ENCODE assay signal across 8 cellular contexts in the genomic region with DNA sequence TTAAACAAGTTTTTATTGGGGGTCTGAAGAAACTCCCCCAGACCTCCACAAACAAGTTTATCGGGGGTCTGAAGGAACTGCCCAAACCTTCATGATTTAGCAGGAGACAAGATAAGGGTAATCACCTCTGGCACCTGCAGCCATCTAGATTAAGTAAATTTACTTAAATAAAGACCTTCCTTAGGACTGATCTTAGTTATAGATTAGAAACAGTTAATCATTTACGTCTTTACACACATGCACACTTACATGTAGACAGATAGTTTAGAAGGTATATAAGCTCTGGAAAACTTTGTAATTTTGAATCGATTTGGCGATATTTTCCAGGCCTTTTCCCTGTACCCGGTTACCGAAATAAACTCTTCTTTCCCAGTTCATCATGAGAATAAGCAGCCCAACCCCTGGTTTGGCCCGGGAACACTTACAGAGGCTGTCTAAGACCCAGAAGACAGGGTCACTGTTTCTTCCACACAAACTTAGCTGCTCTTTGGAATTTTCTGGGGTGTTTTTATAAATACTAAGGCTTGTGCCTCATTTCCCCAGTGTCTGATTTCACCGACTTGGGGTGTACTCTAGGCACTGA. TPM values are rescaled to one million over a fixed set of nuclear protein-coding genes. Genes with fewer than 3 reads are reported as not detected.
DNase-seq lines count a peak whose midpoint lies in the region; ATAC-seq, FAIRE-seq and TF ChIP-seq lines count a peak whose summit lies in the region.

No MANE protein-coding gene starts in this region.

- CTCF ChIA-PET in CD4-positive, alpha-beta T cell (lab: Charles Lee), result interaction anchor here (1.8 to 2.9 kb wide), 2 partner anchors 17 to 106 kb away, joined by 5 to 16 read pairs; no protein-coding TSS in a partner anchor
- CTCF ChIA-PET in OCI-LY7 (lab: Charles Lee; ENCODE audit: unreplicated experiment), result no interaction called here
- CTCF ChIA-PET in endothelial cell of umbilical vein (lab: Charles Lee), result interaction anchor here (0.9 to 3.1 kb wide), 2 partner anchors 17 to 106 kb away, joined by 3 to 17 read pairs; no protein-coding TSS in a partner anchor

- H3K9me2 ChIP-seq in OCI-LY7 (ENCODE audit: insufficient read depth, low read length), result no peaks in the 10 kb centered on the region

- peak overlapping the region; percentile 80 for H3K4me3 Mint-ChIP-seq in CD4-positive, alpha-beta T cell
- peak overlapping the region; percentile 92 for H3K4me3 Mint-ChIP-seq in neural crest cell

- H3K4me1 Mint-ChIP-seq in CD4-positive, alpha-beta T cell (ENCODE audit: low read depth), result peaks cover 14% of the 10 kb centered on the region
- H3K4me1 Mint-ChIP-seq in neural crest cell, result peaks cover 24% of the 10 kb centered on the region

- no peak for ATAC-seq in CD4-positive, alpha-beta T cell (ENCODE audit: poor library complexity)
- ATAC-seq in GM21576 (IDR thresholded peaks at IDR 0.05; ENCODE audit: unreplicated experiment), result no peak

- TF ChIP-seq CTCF in CD4-positive, alpha-beta T cell (IDR thresholded peaks at IDR 0.05), result no peak
- no peak for TF ChIP-seq CTCF in OCI-LY7 (conservative IDR thresholded peaks at IDR 0.05; ENCODE audit: low read length)
- no peak for TF ChIP-seq CTCF in endothelial cell of umbilical vein (IDR thresholded peaks at IDR 0.05; ENCODE audit: extremely low read depth in 1 of 2, insufficient read depth in 1 of 2, low read depth in 1 of 2, low read length in 2 of 2)
- TF ChIP-seq CTCF in neural crest cell (conservative IDR thresholded peaks at IDR 0.05), result no peak

- H3K9me3 ChIP-seq in CD4-positive, alpha-beta T cell (ENCODE audit: control insufficient read depth, low read length), result peaks cover 9% of the 10 kb centered on the region
- H3K9me3 ChIP-seq in OCI-LY7 (ENCODE audit: low read length) (0 out of 2 replicates have a peak, but pooled peaks cover 5% of the 10 kb centered on the region), endothelial cell of umbilical vein (replicated peaks; ENCODE audit: control insufficient read depth, insufficient read depth, low read length) (no peaks in the 10 kb centered on the region)

- H3K36me3 ChIP-seq in OCI-LY7 (ENCODE audit: insufficient read depth, low read length), result peaks cover 15% of the 10 kb centered on the region
- H3K36me3 ChIP-seq in endothelial cell of umbilical vein (ENCODE audit: control insufficient read depth in 2 of 2, extremely low read depth in 1 of 2, insufficient read depth in 2 of 2, low read length in 2 of 2), result no peaks in the 10 kb centered on the region

- no peak for DNase-seq in CD4-positive, alpha-beta T cell
- DNase-seq in OCI-LY7 (ENCODE audit: low spot score), result no peak
- no peak for DNase-seq in endothelial cell of umbilical vein (ENCODE audit: low read depth, low spot score)
- DNase-seq in neural crest cell (ENCODE audit: low read depth, low spot score), result no peak
- no peak for DNase-seq in UCSD-AML1 (lab: John Stamatoyannopoulos, UW; ENCODE audit: unreplicated experiment)
- no peak for DNase-seq in stimulated activated CD4-positive, alpha-beta T cell treated with anti-CD3 and anti-CD28 coated beads, Interleukin-15, amount 100 ng/mL, for 24 hours
- DNase-seq in HuH-7 (ENCODE audit: low spot score), result no peak

- H3K36me3 Mint-ChIP-seq in CD4-positive, alpha-beta T cell (ENCODE audit: low read depth), result no peaks in the 10 kb centered on the region
- no peaks in the 10 kb centered on the region for H3K36me3 Mint-ChIP-seq in neural crest cell (ENCODE audit: low read depth)

- H3K9ac ChIP-seq in endothelial cell of umbilical vein (replicated peaks; ENCODE audit: extremely low read depth, insufficient read depth, low read length), result peak overlapping the region; percentile 20

- H3K79me2 ChIP-seq in OCI-LY7 (ENCODE audit: insufficient read depth, low read depth, low read length), result peaks cover 13% of the 10 kb centered on the region; the same call in 1 of the 2 replicates
- H3K79me2 ChIP-seq in endothelial cell of umbilical vein (ENCODE audit: control insufficient read depth, insufficient read depth, low read length), result peaks cover 15% of the 10 kb centered on the region

- no peaks in the 10 kb centered on the region for H3K9me3 Mint-ChIP-seq in CD4-positive, alpha-beta T cell
- H3K9me3 Mint-ChIP-seq in neural crest cell, result peaks cover 7% of the 10 kb centered on the region

- dilution Hi-C loops in endothelial cell of umbilical vein (cut with MboI; ENCODE audit: extremely low pct_ligation_motif_present, low sequenced_read_pairs), result no loop called here

- POLR2A ChIA-PET in CD4-positive, alpha-beta T cell (lab: Charles Lee), result interaction anchor here (0.8 to 1.9 kb wide), 5 partner anchors 12 to 656 kb away, joined by 3 to 13 read pairs (median 4); partner anchors contain the start of genes MBD1 and SMAD4
- POLR2A ChIA-PET in OCI-LY7 (lab: Charles Lee), result interaction anchor here (0.7 kb wide), 1 partner anchor 264 kb away, joined by 3 read pairs; no protein-coding TSS in a partner anchor
- POLR2A ChIA-PET in endothelial cell of umbilical vein (lab: Charles Lee), result interaction anchor here (0.5 kb wide), 1 partner anchor 229 kb away, joined by 3 read pairs; no protein-coding TSS in a partner anchor

- no peak for TF ChIP-seq POLR2A in endothelial cell of umbilical vein (IDR thresholded peaks at IDR 0.05; ENCODE audit: low read depth, low read length)

- H3K27ac Mint-ChIP-seq in CD4-positive, alpha-beta T cell, result peak overlapping the region; percentile 81
- H3K27ac Mint-ChIP-seq in neural crest cell (ENCODE audit: unreplicated experiment), result no peak overlapping the region

- no peaks in the 10 kb centered on the region for H3K27me3 ChIP-seq in CD4-positive, alpha-beta T cell (ENCODE audit: control insufficient read depth, insufficient read depth, low read length)
- peaks cover 0 to 3% of the 10 kb centered on the region in 2 experiments for H3K27me3 ChIP-seq in endothelial cell of umbilical vein (ENCODE audit: control insufficient read depth in 2 of 2, insufficient read depth in 2 of 2, low read length in 2 of 2)

- H3K4me3 ChIP-seq in OCI-LY7 (ENCODE audit: low read depth, low read length, poor library complexity, severe bottlenecking) (peak overlapping the region; percentile 87), endothelial cell of umbilical vein (replicated peaks in 1 of 3; ENCODE audit: insufficient read depth in 1 of 3, low read depth in 1 of 3, low read length in 3 of 3) (peak overlapping the region in 2 of 3 experiments; percentile 33 to 49)

- H3K4me1 ChIP-seq in OCI-LY7 (ENCODE audit: insufficient read depth, low read length, poor library complexity, severe bottlenecking) (peaks cover 17% of the 10 kb centered on the region), endothelial cell of umbilical vein (ENCODE audit: control insufficient read depth, extremely low read depth, insufficient read depth, low read length) (peaks cover 9% of the 10 kb centered on the region)

- intact Hi-C loops in CD4-positive, alpha-beta T cell (cut with DNase I, micrococcal nuclease), result loop anchor here in 1 of 2 experiments (1.0 to 5.0 kb wide), 2 partner anchors 8 to 562 kb away; partner anchors contain the start of gene ACAA2
- intact Hi-C loops in OCI-LY7 (cut with micrococcal nuclease; ENCODE audit: unreplicated experiment) (loop anchor here (5.0 to 10.0 kb wide), 2 partner anchors 107 to 559 kb away; partner anchors contain the start of genes ACAA2 and CFAP53), endothelial cell of umbilical vein (cut with micrococcal nuclease) (loop anchor here (2.0 kb wide), 2 partner anchors 87 to 107 kb away; partner anchors contain the start of genes CFAP53 and CXXC1)

- BruUV-seq in OCI-LY7 (replicated peaks; lab: Mats Ljungman, UMichigan), result TSS peak; percentile 94
- TSS peak; percentile 89 for BruUV-seq in endothelial cell of umbilical vein (replicated peaks; lab: Mats Ljungman, UMichigan)

- H4K20me1 ChIP-seq in OCI-LY7 (ENCODE audit: insufficient read depth, low read length) (no peaks in the 10 kb centered on the region), endothelial cell of umbilical vein (replicated peaks; ENCODE audit: control insufficient read depth, extremely low read depth, insufficient read depth, low read length) (no peaks in the 10 kb centered on the region)

- no peaks in the 10 kb centered on the region for H3K9me1 ChIP-seq in endothelial cell of umbilical vein (replicated peaks; ENCODE audit: control insufficient read depth, extremely low read depth, insufficient read depth, low read length)

- peak overlapping the region; percentile 56 for H3K27ac ChIP-seq in CD4-positive, alpha-beta T cell (ENCODE audit: low read depth, low read length)
- H3K27ac ChIP-seq in OCI-LY7 (ENCODE audit: low read depth, low read length, poor library complexity, severe bottlenecking) (peak overlapping the region; percentile 32), endothelial cell of umbilical vein (ENCODE audit: insufficient read depth, low read depth, low read length) (peak overlapping the region; percentile 16)

- peak overlapping the region; percentile 93 for H3K4me2 ChIP-seq in OCI-LY7 (ENCODE audit: low read length)
- peak overlapping the region; percentile 66 for H3K4me2 ChIP-seq in endothelial cell of umbilical vein (ENCODE audit: insufficient read depth, low read length)

- H2AFZ ChIP-seq in OCI-LY7 (ENCODE audit: low read length) (peak overlapping the region; percentile 59; the same call in 1 of the 2 replicates), endothelial cell of umbilical vein (ENCODE audit: low read depth, low read length) (peak overlapping the region; percentile 88)

- H3K27me3 Mint-ChIP-seq in CD4-positive, alpha-beta T cell, result no peaks in the 10 kb centered on the region
- no peaks in the 10 kb centered on the region for H3K27me3 Mint-ChIP-seq in neural crest cell (ENCODE audit: low read depth)

- no peak for FAIRE-seq in endothelial cell of umbilical vein (lab: Jason Lieb, UNC)

TF ChIP-seq in endothelial cell of umbilical vein, 7 proteins besides CTCF, POLR2A, EP300 and RAD21 (continues in another document):
- TF ChIP-seq MYC (IDR thresholded peaks at IDR 0.05; ENCODE audit: low read depth, low read length) (no peak), FOS (IDR thresholded peaks at IDR 0.05; ENCODE audit: borderline replicate concordance, insufficient read depth, low read length) (no peak), POLR2AphosphoS5 (IDR thresholded peaks at IDR 0.05; ENCODE audit: insufficient read depth, low read depth, low read length) (no peak), JUN (IDR thresholded peaks at IDR 0.05; ENCODE audit: borderline replicate concordance, insufficient read depth, insufficient read length, low read depth) (no peak)

RNA-seq across cellular contexts. Expression of gene SKA1, which starts 0.6 kb away (rescaled TPM):
- under 1 TPM; 0.08 to 0.20 TPM for total RNA-seq in CD4-positive, alpha-beta T cell
- 22.2 and 28.8 TPM in 2 replicates for total RNA-seq in OCI-LY7 (2014; rRNA removed; shearing (Covaris generic))
- total RNA-seq in OCI-LY7 (2022) (29.2 and 31.1 TPM in 2 replicates), endothelial cell of umbilical vein (21.9 and 23.9 TPM in 2 replicates), neural crest cell (28.9 and 30.3 TPM in 2 replicates)
- 6.9 and 8.7 TPM in 2 replicates for polyA plus RNA-seq in endothelial cell of umbilical vein
- polyA plus RNA-seq in endothelial cell of umbilical vein (2011; cell fraction: cytosol; rRNA removed), result 11.9 and 13.8 TPM in 2 replicates
- 4.7 and 7.1 TPM in 2 replicates for polyA plus RNA-seq in endothelial cell of umbilical vein (2011; cell fraction: nucleus; rRNA removed)
- 4.6 and 12.7 TPM in 2 replicates for polyA plus RNA-seq in endothelial cell of umbilical vein (2012)
- 5.8 and 6.0 TPM in 2 replicates for polyA minus RNA-seq in endothelial cell of umbilical vein
- polyA minus RNA-seq in endothelial cell of umbilical vein (2011; cell fraction: cytosol; rRNA and poly(A)+ RNA removed), result 17.7 TPM
- polyA minus RNA-seq in endothelial cell of umbilical vein (2011; cell fraction: nucleus; rRNA and poly(A)+ RNA removed), result 2.8 and 3.7 TPM in 2 replicates

Comparison
In these comparisons a context has a peak if more than half of its experiments do, and no peak if none do; other contexts are left out.
1. RNA of gene SKA1, which starts 0.6 kb away (total RNA-seq): 22.2 to 31.1 TPM in OCI-LY7, 28.9 to 30.3 TPM in neural crest cell and 21.9 to 23.9 TPM in endothelial cell of umbilical vein; 0.08 to 0.20 TPM in CD4-positive, alpha-beta T cell; every median in the first group is over 10 times any median in the second.
2. Peak in every context shown above with its lines, with median percentiles within 50 percentile points of each other: H3K27ac ChIP-seq.